ENCODE assay signal across 8 cellular contexts in the genomic region with DNA sequence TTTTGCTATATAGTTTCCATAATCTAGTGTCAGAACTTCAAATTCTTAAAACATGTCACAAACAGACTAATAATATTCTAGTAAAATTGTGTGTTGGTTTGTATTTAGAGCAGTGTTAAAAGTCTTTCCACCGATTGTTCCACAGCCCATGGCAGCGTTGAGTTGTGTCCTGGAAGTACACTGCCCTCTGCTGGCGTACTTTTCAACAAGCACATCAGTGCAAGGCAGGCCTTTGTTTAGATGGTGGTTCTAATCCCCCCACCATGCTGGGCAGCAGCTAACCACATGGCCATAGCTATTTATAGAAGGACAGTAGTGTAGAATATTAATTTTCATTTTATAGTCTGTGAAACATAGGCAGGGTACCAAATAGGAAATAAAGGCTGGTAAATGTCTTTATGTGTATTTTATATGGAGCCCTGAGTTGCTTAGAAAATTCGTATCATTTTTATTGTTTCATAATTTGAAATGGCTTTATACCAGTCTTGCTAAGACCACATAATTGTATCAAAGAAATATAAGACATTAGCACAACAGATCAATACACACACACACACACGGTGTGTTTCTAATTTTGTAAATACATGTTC.
DNase-seq lines count a peak whose midpoint lies in the region; ATAC-seq and TF ChIP-seq lines count a peak whose summit lies in the region.

No MANE protein-coding gene starts in this region.

- H3K27me3 ChIP-seq in HL-60 (ENCODE audit: insufficient read depth, poor library complexity, severe bottlenecking), result no peaks in the 10 kb centered on the region

- H3K4me3 ChIP-seq in HL-60 (replicated peaks; ENCODE audit: insufficient read depth, low read length), result no peak overlapping the region
- no peak overlapping the region for H3K4me3 ChIP-seq in mucosa of descending colon

- H3K4me1 ChIP-seq in mucosa of descending colon (ENCODE audit: low read depth), result peaks cover 12% of the 10 kb centered on the region

- no peaks in the 10 kb centered on the region for H3K36me3 Mint-ChIP-seq in endothelial cell (ENCODE audit: low read depth, unreplicated experiment)
- peaks cover 0 to 3% of the 10 kb centered on the region in 2 donors for H3K36me3 Mint-ChIP-seq in stimulated activated naive B cell treated with anti-CD40 and anti-IgM and Interleukin-4, amounts not matched to agents 10 μg/mL and 1 μg/mL and 100 μg/mL, for 72 hours

- TF ChIP-seq CTCF in HL-60 (IDR thresholded peaks at IDR 0.05; ENCODE audit: insufficient read depth, low read length), result peak; percentile 63
- peak; percentile 82 for TF ChIP-seq CTCF in endothelial cell (IDR thresholded peaks at IDR 0.05; ENCODE audit: unreplicated experiment)
- TF ChIP-seq CTCF in mucosa of descending colon (IDR thresholded peaks at IDR 0.05), result peak; percentile 53

- H3K9me3 Mint-ChIP-seq in endothelial cell (ENCODE audit: unreplicated experiment), result no peaks in the 10 kb centered on the region
- H3K9me3 Mint-ChIP-seq in stimulated activated naive B cell treated with anti-CD40 and anti-IgM and Interleukin-4, amounts not matched to agents 10 μg/mL and 1 μg/mL and 100 μg/mL, for 72 hours, result peaks cover 8% of the 10 kb centered on the region in 2 donors

- H3K4me1 Mint-ChIP-seq in endothelial cell (ENCODE audit: unreplicated experiment), result peaks cover 18% of the 10 kb centered on the region
- H3K4me1 Mint-ChIP-seq in stimulated activated naive B cell treated with anti-CD40 and anti-IgM and Interleukin-4, amounts not matched to agents 10 μg/mL and 1 μg/mL and 100 μg/mL, for 72 hours, result no peaks in the 10 kb centered on the region

- H3K27ac Mint-ChIP-seq in endothelial cell (ENCODE audit: unreplicated experiment), result no peak overlapping the region
- no peak overlapping the region for H3K27ac Mint-ChIP-seq in stimulated activated naive B cell treated with anti-CD40 and anti-IgM and Interleukin-4, amounts not matched to agents 10 μg/mL and 1 μg/mL and 100 μg/mL, for 72 hours

- intact Hi-C loops in mucosa of descending colon (cut with DNase I, micrococcal nuclease), result loop anchor here in 1 of 2 donors (2.0 kb wide), 1 partner anchor 147 kb away; no protein-coding TSS in a partner anchor

- no peaks in the 10 kb centered on the region for H3K9me3 ChIP-seq in mucosa of descending colon

- H3K27ac ChIP-seq in HL-60 (replicated peaks), result no peak overlapping the region

- H3K27me3 Mint-ChIP-seq in endothelial cell (ENCODE audit: unreplicated experiment), result peaks cover 2% of the 10 kb centered on the region
- peaks cover 0 to 4% of the 10 kb centered on the region in 2 donors for H3K27me3 Mint-ChIP-seq in stimulated activated naive B cell treated with anti-CD40 and anti-IgM and Interleukin-4, amounts not matched to agents 10 μg/mL and 1 μg/mL and 100 μg/mL, for 72 hours

- ATAC-seq in GM21360 (IDR thresholded peaks at IDR 0.05; ENCODE audit: unreplicated experiment) (peak; percentile 95), mucosa of descending colon (peak; percentile 87)
- ATAC-seq in stimulated activated naive B cell treated with anti-CD40 and anti-IgM and Interleukin-4, amounts not matched to agents 10 μg/mL and 1 μg/mL and 100 μg/mL, for 72 hours (replicated peaks), result peak; percentile 90 to 92

- no peaks in the 10 kb centered on the region for H3K36me3 ChIP-seq in mucosa of descending colon (ENCODE audit: low read depth)

- peak; percentile 91 for DNase-seq in DMS 273 (lab: John Stamatoyannopoulos, UW; ENCODE audit: unreplicated experiment)
- peak; percentile 39 to 84 for DNase-seq in HL-60 (ENCODE audit: low read depth in 1 of 2, low spot score in 1 of 2)
- DNase-seq in NCI-H82 treated with DMSO at 0.1 percent for 48 hours (lab: John Stamatoyannopoulos, UW; ENCODE audit: unreplicated experiment), result peak; percentile 30
- DNase-seq in activated CD8-positive, alpha-beta memory T cell treated with anti-CD3 and anti-CD28 coated beads for 4 hours (ENCODE audit: low read depth in 2 of 2), result peak; percentile 11 to 28
- peak; percentile 82 for DNase-seq in endothelial cell (ENCODE audit: low spot score)
- DNase-seq in mucosa of descending colon, result peak in 2 of 3 donors; percentile 56 to 94
- DNase-seq in stimulated activated naive B cell treated with anti-CD40 and anti-IgM and Interleukin-4, amounts not matched to agents 10 μg/mL and 1 μg/mL and 100 μg/mL, for 72 hours, result peak; percentile 28

- H3K4me3 Mint-ChIP-seq in endothelial cell (ENCODE audit: unreplicated experiment), result no peak overlapping the region
- H3K4me3 Mint-ChIP-seq in stimulated activated naive B cell treated with anti-CD40 and anti-IgM and Interleukin-4, amounts not matched to agents 10 μg/mL and 1 μg/mL and 100 μg/mL, for 72 hours, result no peak overlapping the region

Comparison
In these comparisons a context has a peak if more than half of its experiments do, and no peak if none do; other contexts are left out.
1. DNase-seq: peak in every context shown above with its lines; median percentile 91 in DMS 273; 82 in endothelial cell; 75 in mucosa of descending colon; 62 in HL-60; 30 in NCI-H82 treated with DMSO at 0.1 percent for 48 hours; 28 in stimulated activated naive B cell treated with anti-CD40 and anti-IgM and Interleukin-4, amounts not matched to agents 10 μg/mL and 1 μg/mL and 100 μg/mL, for 72 hours; 20 in activated CD8-positive, alpha-beta memory T cell treated with anti-CD3 and anti-CD28 coated beads for 4 hours.